Comparison of ENCODE assay signal across 8 cellular contexts in genomic region chr4:113094802-113095201, GRCh38. TPM values are rescaled to one million over a fixed set of nuclear protein-coding genes. Genes with fewer than 3 reads are reported as not detected.
DNase-seq lines count a peak whose midpoint lies in the region; ATAC-seq and TF ChIP-seq lines count a peak whose summit lies in the region.

No MANE protein-coding gene starts in this region.

- TF ChIP-seq CTCF in right atrium auricular region (IDR thresholded peaks at IDR 0.05), result peak; percentile 20 to 73

- DNase-seq in Ammon's horn (ENCODE audit: low spot score) (peak; percentile 54), H7 (peak; percentile 26), SK-MEL-5 (ENCODE audit: low read depth, low spot score) (peak; percentile 46), right atrium auricular region (ENCODE audit: low spot score) (no peak), ureter (ENCODE audit: low spot score) (no peak)
- no peak for DNase-seq in stimulated activated CD4-positive, alpha-beta T cell treated with anti-CD3 and anti-CD28 coated beads, Interleukin-4, amount 100 ng/mL, for 4 hours
- no peak for DNase-seq in activated effector memory CD4-positive, alpha-beta T cell treated with anti-CD3 and anti-CD28 coated beads, Interleukin-2, amount 50 U/mL, for 16 hours

- H3K36me3 ChIP-seq in H7 (replicated peaks; ENCODE audit: control insufficient read depth, insufficient read depth, low read length), result no peaks in the 10 kb centered on the region
- H3K36me3 ChIP-seq in right atrium auricular region, result no peaks in the 10 kb centered on the region

- no peak overlapping the region for H3K27ac ChIP-seq in right atrium auricular region

- no peak for ATAC-seq in GM19395 (IDR thresholded peaks at IDR 0.05; ENCODE audit: unreplicated experiment)

- H3K27me3 ChIP-seq in H7 (ENCODE audit: control insufficient read depth, insufficient read depth, low read length) (no peaks in the 10 kb centered on the region), right atrium auricular region (no peaks in the 10 kb centered on the region)

- H3K4me3 ChIP-seq in H7 (ENCODE audit: insufficient read depth, low read depth, low read length) (no peak overlapping the region), right atrium auricular region (no peak overlapping the region)

- H3K4me1 ChIP-seq in right atrium auricular region, result no peaks in the 10 kb centered on the region

- no peaks in the 10 kb centered on the region for H3K9me3 ChIP-seq in right atrium auricular region

- in situ Hi-C loops in SK-MEL-5 (cut with HindIII; ENCODE audit: low pct_unique_long_range_greater_than_20kb, low sequenced_read_pairs), result no loop called here

RNA-seq across cellular contexts. Expression of gene ANK2, which starts 45.3 kb away (rescaled TPM):
- total RNA-seq in H7 (2014; rRNA removed; shearing (Covaris generic)), result 13.3 and 18.2 TPM in 2 replicates
- total RNA-seq in SK-MEL-5 (2014; rRNA removed; shearing (Covaris generic)), result 83.9 and 91.1 TPM in 2 replicates
- 30.4 and 49.9 TPM in 2 replicates for polyA plus RNA-seq in SK-MEL-5 (2015; cell fraction: cytosol; rRNA removed)
- polyA plus RNA-seq in SK-MEL-5 (2015; cell fraction: nucleus; rRNA removed), result 41.5 and 47.2 TPM in 2 replicates
- total RNA-seq in right atrium auricular region (100 to 1,000 TPM; 169 to 332 TPM), ureter (31.4 TPM)

Comparison
In these comparisons a context has a peak if more than half of its experiments do, and no peak if none do; other contexts are left out.
1. DNase-seq: peak in Ammon's horn (single experiment), H7 (single experiment) and SK-MEL-5 (single experiment); none in right atrium auricular region (single experiment), stimulated activated CD4-positive, alpha-beta T cell treated with anti-CD3 and anti-CD28 coated beads, Interleukin-4, amount 100 ng/mL, for 4 hours (0 of 2), activated effector memory CD4-positive, alpha-beta T cell treated with anti-CD3 and anti-CD28 coated beads, Interleukin-2, amount 50 U/mL, for 16 hours (single experiment) and ureter (single experiment).